Comparison of ENCODE assay signal across 14 cellular contexts in genomic region chr2:121605820-121606733, GRCh38. TPM values are rescaled to one million over a fixed set of nuclear protein-coding genes. Genes with fewer than 3 reads are reported as not detected.
DNase-seq lines count a peak whose midpoint lies in the region; ATAC-seq and TF ChIP-seq lines count a peak whose summit lies in the region.
"Had no signal": no experiment of that assay in that cellular context is flagged by ENCODE, and none has a peak within 500 bp of the region (broad histone marks: within the 10 kb centered on the region; RNA-seq: fewer than 3 reads in every experiment).

No MANE protein-coding gene starts in this region.

- no peaks in the 10 kb centered on the region for H3K27me3 ChIP-seq in CD8-positive, alpha-beta T cell (ENCODE audit: insufficient read depth, low read length)
- H3K27me3 ChIP-seq: hepatocyte had no signal

- no peak for TF ChIP-seq POLR2A in GM18505 (IDR thresholded peaks at IDR 0.05; ENCODE audit: borderline replicate concordance, extremely low read depth, insufficient read depth, insufficient read length)

- no peak for DNase-seq in CD8-positive, alpha-beta T cell
- DNase-seq in SK-N-DZ (ENCODE audit: low spot score) (peak; percentile 11), glutamatergic neuron (no peak), nephron progenitor cell (no peak)
- no peak for DNase-seq in activated CD8-positive, alpha-beta memory T cell treated with anti-CD3 and anti-CD28 coated beads, Interleukin-2, amount 50 U/mL, for 48 hours
- no peak for DNase-seq in activated CD4-positive, alpha-beta T cell treated with anti-CD3 and anti-CD28 coated beads for 1 hour
- DNase-seq: activated CD4-positive, alpha-beta T cell treated with anti-CD3 and anti-CD28 coated beads for 48 hours; mesendoderm; NCI-H187; NCI-H345; SW 1271 had no signal

- peak overlapping the region; percentile 45 for H3K27ac Mint-ChIP-seq in CD8-positive, alpha-beta T cell
- H3K27ac Mint-ChIP-seq in glutamatergic neuron (ENCODE audit: unreplicated experiment), result peak overlapping the region; percentile 12
- H3K27ac Mint-ChIP-seq in nephron progenitor cell, result peak overlapping the region; percentile 17

- no peak overlapping the region for H3K27ac ChIP-seq in CD8-positive, alpha-beta T cell (ENCODE audit: low read depth, low read length)
- H3K27ac ChIP-seq: hepatocyte had no signal

- no peaks in the 10 kb centered on the region for H3K9me3 Mint-ChIP-seq in CD8-positive, alpha-beta T cell
- peaks cover 4% of the 10 kb centered on the region for H3K9me3 Mint-ChIP-seq in glutamatergic neuron (ENCODE audit: unreplicated experiment)
- no peaks in the 10 kb centered on the region for H3K9me3 Mint-ChIP-seq in nephron progenitor cell

- no peak for TF ChIP-seq CTCF in CD8-positive, alpha-beta T cell (IDR thresholded peaks at IDR 0.05)
- TF ChIP-seq CTCF in glutamatergic neuron (IDR thresholded peaks at IDR 0.05; ENCODE audit: partially characterized antibody, unreplicated experiment), result no peak
- no peak for TF ChIP-seq CTCF in nephron progenitor cell (IDR thresholded peaks at IDR 0.05)

- H3K36me3 Mint-ChIP-seq in CD8-positive, alpha-beta T cell, result peaks cover 48% of the 10 kb centered on the region
- no peaks in the 10 kb centered on the region for H3K36me3 Mint-ChIP-seq in glutamatergic neuron (ENCODE audit: unreplicated experiment)
- H3K36me3 Mint-ChIP-seq in nephron progenitor cell (ENCODE audit: low read depth), result peaks cover 70% of the 10 kb centered on the region

- CTCF ChIA-PET in CD8-positive, alpha-beta T cell (lab: Charles Lee), result no interaction called here

- H3K4me3 Mint-ChIP-seq in CD8-positive, alpha-beta T cell, result no peak overlapping the region
- no peak overlapping the region for H3K4me3 Mint-ChIP-seq in glutamatergic neuron (ENCODE audit: unreplicated experiment)
- no peak overlapping the region for H3K4me3 Mint-ChIP-seq in nephron progenitor cell

- no peaks in the 10 kb centered on the region for H3K9me3 ChIP-seq in CD8-positive, alpha-beta T cell (ENCODE audit: low read length)

- H3K27me3 Mint-ChIP-seq in CD8-positive, alpha-beta T cell (ENCODE audit: low read depth), result no peaks in the 10 kb centered on the region
- H3K27me3 Mint-ChIP-seq in glutamatergic neuron (ENCODE audit: unreplicated experiment), result peaks cover 3% of the 10 kb centered on the region
- no peaks in the 10 kb centered on the region for H3K27me3 Mint-ChIP-seq in nephron progenitor cell (ENCODE audit: low read depth, poor library complexity)

- H3K4me1 Mint-ChIP-seq in CD8-positive, alpha-beta T cell (ENCODE audit: low read depth), result peaks cover 67% of the 10 kb centered on the region
- H3K4me1 Mint-ChIP-seq in glutamatergic neuron (ENCODE audit: low read depth, unreplicated experiment) (peaks cover 31% of the 10 kb centered on the region), nephron progenitor cell (no peaks in the 10 kb centered on the region)

- peaks cover 1% of the 10 kb centered on the region for H3K4me1 ChIP-seq in CD8-positive, alpha-beta T cell (ENCODE audit: insufficient read depth, low read length)

- no peak for ATAC-seq in CD8-positive, alpha-beta T cell
- no peak for ATAC-seq in HG02852 (IDR thresholded peaks at IDR 0.05; ENCODE audit: unreplicated experiment)
- no peak for ATAC-seq in GM18505 (IDR thresholded peaks at IDR 0.05; ENCODE audit: unreplicated experiment)

- H3K36me3 ChIP-seq in CD8-positive, alpha-beta T cell (ENCODE audit: insufficient read depth, low read length), result no peaks in the 10 kb centered on the region

- intact Hi-C loops in CD8-positive, alpha-beta T cell (cut with DNase I, micrococcal nuclease), result no loop called here

- no peak overlapping the region for H3K4me3 ChIP-seq in CD8-positive, alpha-beta T cell (ENCODE audit: low read depth, low read length)
- H3K4me3 ChIP-seq: hepatocyte had no signal

- POLR2A ChIA-PET in CD8-positive, alpha-beta T cell (lab: Charles Lee), result no interaction called here

RNA-seq across cellular contexts. Expression of gene CLASP1, which starts 43.2 kb away (rescaled TPM):
- total RNA-seq in CD8-positive, alpha-beta T cell, result 10 to 100 TPM; 57.0 to 65.7 TPM
- polyA plus RNA-seq in SK-N-DZ (2014; cell fraction: cytosol; rRNA removed), result 21.5 and 25.2 TPM in 2 replicates
- polyA plus RNA-seq in SK-N-DZ (2014; cell fraction: nucleus; rRNA removed), result 28.2 and 37.6 TPM in 2 replicates
- total RNA-seq in glutamatergic neuron (ENCODE audit: unreplicated experiment), result 163 TPM
